8 cellular contexts compared by ENCODE assay signal in the genomic region with DNA sequence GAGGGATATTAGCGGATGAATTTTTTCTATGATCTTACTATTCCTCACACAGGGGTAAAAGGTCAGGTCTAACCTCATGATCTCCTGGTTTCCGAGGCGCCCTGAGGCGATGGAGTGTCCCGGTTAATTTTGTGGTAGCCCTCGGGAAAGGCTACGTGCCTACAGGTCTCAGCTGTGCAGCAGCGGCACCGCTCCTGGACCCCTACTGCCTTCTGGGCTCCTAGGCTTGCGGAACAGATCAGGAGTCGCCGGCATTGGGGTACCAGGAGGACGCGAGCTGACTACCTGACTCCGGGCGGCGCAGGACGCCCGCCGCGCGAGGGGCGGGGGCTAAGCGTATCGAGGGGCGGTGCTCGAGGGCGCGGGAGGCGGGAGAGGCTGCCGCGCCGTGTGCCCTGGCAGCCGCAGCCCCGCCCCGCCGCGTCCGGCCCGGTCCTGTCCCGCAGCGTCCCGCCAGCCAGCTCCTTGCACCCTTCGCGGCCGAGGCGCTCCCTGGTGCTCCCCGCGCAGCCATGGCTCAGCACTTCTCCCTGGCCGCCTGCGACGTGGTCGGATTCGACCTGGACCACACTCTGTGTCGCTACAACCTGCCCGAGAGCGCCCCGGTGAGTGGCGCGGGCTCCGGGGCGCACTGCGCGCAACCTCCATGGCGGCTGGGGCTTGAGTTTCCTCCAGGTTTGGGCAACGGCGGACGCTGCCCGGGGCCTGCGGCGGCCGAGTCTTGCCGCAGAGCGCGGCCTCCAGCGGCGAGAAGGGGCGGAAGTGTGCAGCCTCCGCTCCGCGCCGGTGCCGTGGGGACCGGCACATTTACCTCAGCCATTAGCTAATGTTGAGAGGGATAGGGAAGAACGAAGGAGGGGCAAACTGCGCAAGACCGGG. TPM values are rescaled to one million over a fixed set of nuclear protein-coding genes. Genes with fewer than 3 reads are reported as not detected.
DNase-seq lines count a peak whose midpoint lies in the region; ATAC-seq and TF ChIP-seq lines count a peak whose summit lies in the region.

A gene (plus strand): TSS at position 435 of the 879 bp plus-strand sequence. CDS start 78 bp downstream, at position 513.

- H3K27me3 ChIP-seq in Peyer's patch (no peaks in the 10 kb centered on the region), fibroblast of lung (ENCODE audit: control insufficient read depth, insufficient read depth, low read length) (no peaks in the 10 kb centered on the region)

- peaks cover 0 to 7% (median 3%) of the 10 kb centered on the region in 3 donors for H3K9me3 Mint-ChIP-seq in IgD-negative memory B cell
- peaks cover 0 to 3% of the 10 kb centered on the region in 2 donors for H3K9me3 Mint-ChIP-seq in natural killer cell

- peak within 1 kb of the TSS; percentile 90 to 98 (median 94) for H3K4me3 Mint-ChIP-seq in IgD-negative memory B cell
- H3K4me3 Mint-ChIP-seq in natural killer cell: peak within 1 kb of the TSS; percentile 92

- H3K27me3 Mint-ChIP-seq in IgD-negative memory B cell: no peaks in the 10 kb centered on the region
- H3K27me3 Mint-ChIP-seq in natural killer cell (ENCODE audit: low read depth in 2 of 2): no peaks in the 10 kb centered on the region

- peaks cover 36 to 51% (median 49%) of the 10 kb centered on the region in 3 donors for H3K4me1 Mint-ChIP-seq in IgD-negative memory B cell
- H3K4me1 Mint-ChIP-seq in natural killer cell: peaks cover 31 to 47% of the 10 kb centered on the region in 2 donors

- H3K79me2 ChIP-seq in fibroblast of lung (ENCODE audit: control insufficient read depth, insufficient read depth, low read length): no peaks in the 10 kb centered on the region

- H3K27ac ChIP-seq in Peyer's patch: peak within 1 kb of the TSS; percentile 90 to 98 (median 96)
- H3K27ac ChIP-seq in fibroblast of lung (ENCODE audit: insufficient read depth, low read length): peak within 1 kb of the TSS; percentile 73

- H3K4me1 ChIP-seq in Peyer's patch (peaks cover 0 to 37% (median 7%) of the 10 kb centered on the region in 4 donors), fibroblast of lung (ENCODE audit: control insufficient read depth, extremely low read depth, insufficient read depth, low read length) (peaks cover 2% of the 10 kb centered on the region)

- H3K4me3 ChIP-seq in Peyer's patch (peak within 1 kb of the TSS; percentile 61 to 93 (median 80)), fibroblast of lung (replicated peaks in 1 of 4; ENCODE audit: control extremely low read depth in 1 of 4, insufficient read depth in 1 of 4, low read depth in 3 of 4, low read length in 4 of 4) (peak within 1 kb of the TSS; percentile 78 to 84 (median 80))

- H3K36me3 ChIP-seq in Peyer's patch (no peaks in the 10 kb centered on the region), fibroblast of lung (ENCODE audit: control insufficient read depth, insufficient read depth, low read length) (no peaks in the 10 kb centered on the region)

- TF ChIP-seq CTCF in Peyer's patch (IDR thresholded peaks at IDR 0.05) (peak in 4 of 6 experiments; percentile 23 to 52 (median 50)), fibroblast of lung (conservative IDR thresholded peaks at IDR 0.05 in 1 of 2, IDR thresholded peaks at IDR 0.05 in 1 of 2; ENCODE audit: low read depth in 1 of 2, low read length in 2 of 2) (peak; percentile 27 to 29), natural killer cell (IDR thresholded peaks at IDR 0.05) (peak; percentile 44)

- no peaks in the 10 kb centered on the region for H4K20me1 ChIP-seq in fibroblast of lung (ENCODE audit: control insufficient read depth, extremely low read depth, insufficient read depth, low read length)

- H3K36me3 Mint-ChIP-seq in IgD-negative memory B cell (peaks cover 4% of the 10 kb centered on the region), natural killer cell (no peaks in the 10 kb centered on the region)

- peak; percentile 70 to 86 for TF ChIP-seq POLR2A in Peyer's patch (IDR thresholded peaks at IDR 0.05)

- peak within 1 kb of the TSS; percentile 96 for H2AFZ ChIP-seq in fibroblast of lung (ENCODE audit: low read length)

- peak within 1 kb of the TSS; percentile 95 for H3K4me2 ChIP-seq in fibroblast of lung (ENCODE audit: extremely low read depth, insufficient read depth, low read length)

- ATAC-seq in GM21576 (IDR thresholded peaks at IDR 0.05; ENCODE audit: unreplicated experiment) (peak; percentile 80), natural killer cell (peak; percentile 90 to 95 (median 91))
- peak; percentile 96 for ATAC-seq in stimulated activated naive CD8-positive, alpha-beta T cell treated with anti-CD3 and anti-CD28 coated beads, Interleukin-15, Interleukin-2, amounts not matched to agents 100 U/mL and 50 U/mL, for 24 hours

- peak within 1 kb of the TSS; percentile 66 for H3K9ac ChIP-seq in fibroblast of lung (ENCODE audit: insufficient read depth, low read length)

- DNase-seq in DMS79 treated with DMSO at 0.1 percent for 48 hours (lab: John Stamatoyannopoulos, UW) (peak; percentile 65), Peyer's patch (peak; percentile 84 to 94 (median 94)), activated T-helper 1 cell treated with Interleukin-2 at 50 U/mL for 16 hours (ENCODE audit: low read depth) (peak; percentile 79), fibroblast of lung (ENCODE audit: low read depth in 2 of 2) (peak; percentile 67 to 71), natural killer cell (peak; percentile 79)
- peak; percentile 89 for DNase-seq in stimulated activated naive CD8-positive, alpha-beta T cell treated with anti-CD3 and anti-CD28 coated beads, Interleukin-15, Interleukin-2, amounts not matched to agents 100 U/mL and 50 U/mL, for 24 hours

- intact Hi-C loops in natural killer cell (cut with micrococcal nuclease): loop anchor here (1.0 to 2.0 kb wide), 2 partner anchors 36 to 470 kb away; a partner anchor contains a TSS

- H3K27ac Mint-ChIP-seq in IgD-negative memory B cell: peak within 1 kb of the TSS; percentile 45 to 94 (median 71)
- peak within 1 kb of the TSS; percentile 76 to 89 for H3K27ac Mint-ChIP-seq in natural killer cell

- peaks cover 0 to 9% (median 3%) of the 10 kb centered on the region in 4 donors for H3K9me3 ChIP-seq in Peyer's patch
- no peaks in the 10 kb centered on the region for H3K9me3 ChIP-seq in fibroblast of lung (ENCODE audit: control insufficient read depth, insufficient read depth, low read depth, low read length)

RNA-seq across cellular contexts. Expression of the gene that starts here (rescaled TPM):
- polyA plus RNA-seq in IgD-negative memory B cell (83.2 TPM), fibroblast of lung (17.9 and 20.0 TPM in 2 replicates)
- total RNA-seq in Peyer's patch (10 to 100 TPM in 3 of 4 donors, 1 to 10 TPM in 1; 5.0 to 34.5 (median 21.0) TPM), fibroblast of lung (5.6 and 8.1 TPM in 2 replicates), natural killer cell (10 to 100 TPM; 19.1 to 29.4 (median 20.5) TPM)
- 16.2 and 20.7 TPM in 2 replicates for polyA plus RNA-seq in fibroblast of lung (2012)
- polyA minus RNA-seq in fibroblast of lung (ENCODE audit: low replicate concordance): 2.0 and 7.5 TPM in 2 replicates

Comparison
In these comparisons a context has a peak if more than half of its experiments do, and no peak if none do; other contexts are left out.
1. Peak in every context shown above with its lines: DNase-seq, ATAC-seq, H3K4me3 ChIP-seq and H3K27ac ChIP-seq.